9 cellular contexts compared by ENCODE assay signal in the genomic region with DNA sequence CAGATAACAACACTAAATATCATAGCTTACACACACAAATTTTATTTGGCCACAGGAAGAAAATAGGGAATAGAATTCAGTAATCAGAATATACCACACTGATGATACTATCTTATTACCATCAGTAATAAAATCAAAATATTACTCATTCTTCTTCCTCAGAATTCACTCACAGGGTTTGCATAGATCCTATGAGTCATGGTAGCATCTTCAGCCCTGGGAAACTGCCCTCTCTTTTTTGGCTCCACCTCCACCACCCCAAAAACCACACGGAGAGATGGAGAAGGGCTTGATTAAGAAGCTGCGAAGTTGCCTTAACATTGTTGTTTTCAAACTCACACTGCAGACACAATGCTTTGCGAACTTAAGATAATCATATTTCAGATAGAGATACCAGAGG.
DNase-seq lines count a peak whose midpoint lies in the region; ATAC-seq, FAIRE-seq and TF ChIP-seq lines count a peak whose summit lies in the region.
"Had no signal": no experiment of that assay in that cellular context is flagged by ENCODE, and none has a peak within 500 bp of the region (broad histone marks: within the 10 kb centered on the region; RNA-seq: fewer than 3 reads in every experiment).

No MANE protein-coding gene starts in this region.

- no peaks in the 10 kb centered on the region for H3K36me3 ChIP-seq in brain microvascular endothelial cell (replicated peaks)

- FAIRE-seq in GM12891 (lab: Jason Lieb, UNC): no peak

- TF ChIP-seq POLR2A in GM12891 (IDR thresholded peaks at IDR 0.05; ENCODE audit: low read depth, low read length): no peak

- in situ Hi-C loops in brain microvascular endothelial cell (cut with HindIII; ENCODE audit: low pct_ligation_motif_present, low sequenced_read_pairs): no loop called here

- no peak for TF ChIP-seq CTCF in brain microvascular endothelial cell (IDR thresholded peaks at IDR 0.05; ENCODE audit: low read depth, low read length, missing control alignments)

- no peaks in the 10 kb centered on the region for H3K27me3 ChIP-seq in brain microvascular endothelial cell (replicated peaks)

- ATAC-seq in GM18868 (IDR thresholded peaks at IDR 0.05; ENCODE audit: unreplicated experiment): peak; percentile 78
- ATAC-seq: HCT116 had no signal

- no peak overlapping the region for H3K4me3 ChIP-seq in brain microvascular endothelial cell (ENCODE audit: low read depth, low read length)

- peak overlapping the region; percentile 23 for H3K27ac ChIP-seq in brain microvascular endothelial cell

- DNase-seq in T-helper 22 cell (ENCODE audit: low read depth) (peak; percentile 55), brain microvascular endothelial cell (peak; percentile 69), GM12891 (ENCODE audit: insufficient read length, low spot score) (no peak), D341Med (ENCODE audit: low spot score) (no peak), cerebellar cortex (ENCODE audit: low spot score) (no peak), NCI-H82 treated with DMSO at 0.1 percent for 48 hours (lab: John Stamatoyannopoulos, UW; ENCODE audit: unreplicated experiment) (no peak)
- peak; percentile 55 for DNase-seq in stimulated activated CD4-positive, alpha-beta T cell treated with anti-CD3 and anti-CD28 coated beads, Interleukin-4, amount 100 ng/mL, for 1 hour

TF ChIP-seq in GM12891, 5 proteins besides CTCF, POLR2A, EP300 and RAD21:
- TF ChIP-seq POLR2AphosphoS5 (IDR thresholded peaks at IDR 0.05; ENCODE audit: low read depth, low read length) (no peak), PAX5 (IDR thresholded peaks at IDR 0.05; ENCODE audit: insufficient read depth, low read length, severe bottlenecking) (no peak)

Comparison
In these comparisons a context has a peak if more than half of its experiments do, and no peak if none do; other contexts are left out.
1. DNase-seq: peak in T-helper 22 cell (single experiment), brain microvascular endothelial cell (single experiment) and stimulated activated CD4-positive, alpha-beta T cell treated with anti-CD3 and anti-CD28 coated beads, Interleukin-4, amount 100 ng/mL, for 1 hour (single experiment); none in GM12891 (single experiment), D341Med (single experiment), cerebellar cortex (single experiment) and NCI-H82 treated with DMSO at 0.1 percent for 48 hours (single experiment).